16 cellular contexts compared by ENCODE assay signal in the genomic region with DNA sequence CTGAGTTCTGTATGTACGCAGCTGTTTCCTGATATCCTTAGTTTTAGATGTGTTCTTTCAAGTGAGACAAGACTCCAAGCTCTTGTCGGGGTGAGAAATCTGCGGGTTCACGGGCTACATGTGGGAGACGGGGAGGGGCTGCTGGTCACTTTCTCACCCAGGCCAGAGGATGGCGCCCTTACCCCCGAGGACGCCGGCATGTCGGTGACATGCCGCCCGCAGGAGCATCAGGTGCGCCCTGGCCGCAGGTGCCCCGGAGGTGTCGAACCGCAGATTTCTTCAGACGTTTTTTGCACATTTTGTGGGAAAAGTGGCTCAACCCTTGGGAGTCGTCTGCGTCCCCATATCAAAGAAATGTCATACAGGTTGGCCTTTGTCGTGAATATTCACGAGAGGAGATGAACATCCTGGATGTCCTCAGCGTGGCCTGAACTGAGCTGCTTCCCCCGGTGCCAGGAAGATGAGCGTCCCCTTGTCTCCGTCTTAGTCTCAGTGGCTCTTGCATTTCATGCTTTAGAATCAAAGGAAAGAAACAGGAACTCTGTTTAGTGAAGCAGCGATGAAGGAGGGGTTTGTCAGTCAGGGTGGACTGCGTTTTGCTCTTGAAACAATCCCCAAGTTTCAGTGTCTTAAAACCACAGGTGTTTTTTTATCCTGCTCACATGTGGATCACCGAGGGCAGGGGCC.
DNase-seq lines count a peak whose midpoint lies in the region; ATAC-seq, FAIRE-seq and TF ChIP-seq lines count a peak whose summit lies in the region.
"Had no signal": no experiment of that assay in that cellular context is flagged by ENCODE, and none has a peak within 500 bp of the region (broad histone marks: within the 10 kb centered on the region; RNA-seq: fewer than 3 reads in every experiment).

No MANE protein-coding gene starts in this region.

- BruUV-seq in HCT116 (replicated peaks; lab: Mats Ljungman, UMichigan) = no TSS peak
- no TSS peak for BruUV-seq in MCF 10A (replicated peaks; lab: Mats Ljungman, UMichigan)

- POLR2A ChIA-PET in HCT116 (lab: Charles Lee) (interaction anchor here (0.6 kb wide), 1 partner anchor 136 kb away, joined by 3 read pairs; no protein-coding TSS in a partner anchor), MCF 10A (lab: Yijun Ruan, JAX) (interaction anchor here (0.9 to 2.0 kb wide), 2 partner anchors 39 to 40 kb away, joined by 4 to 8 read pairs; no protein-coding TSS in a partner anchor)

- ATAC-seq in DND-41 (ENCODE audit: insufficient read depth, low read depth) = no peak
- ATAC-seq in HCT116 = no peak
- peak; percentile 77 to 82 for ATAC-seq in naive B cell (ENCODE audit: low read depth in 2 of 2)
- no peak for ATAC-seq in HG02885 (IDR thresholded peaks at IDR 0.05; ENCODE audit: poor library complexity, unreplicated experiment)
- ATAC-seq: body of pancreas had no signal

- H3K9ac ChIP-seq in DND-41 (ENCODE audit: low read depth, low read length) (no peak overlapping the region), HCT116 (ENCODE audit: low read length) (no peak overlapping the region)

- H3K27ac Mint-ChIP-seq in naive B cell (peak overlapping the region; percentile 75 to 95 (median 88)), MCF 10A (ENCODE audit: low read depth, unreplicated experiment) (no peak overlapping the region)
- H3K27ac Mint-ChIP-seq: T-helper 1 cell treated with Interleukin-12 subunit alpha and Interleukin-12 subunit beta and Interleukin-4 antibody, amounts not matched to agents 30 μg/mL and 1 μg/mL, for 36 hours had no signal

- RAD21 ChIA-PET in HCT116 (lab: Charles Lee; ENCODE audit: low non-redundant PET in 1 of 2, low total read pairs in 2 of 2, uncharacterized antibody in 2 of 2, unreplicated experiment in 2 of 2) = no interaction called here

- intact Hi-C loops in HCT116 (cut with micrococcal nuclease) = no loop called here
- intact Hi-C loops in MCF 10A (cut with micrococcal nuclease) = no loop called here

- H3K4me3 ChIP-seq in DND-41 (ENCODE audit: low read depth in 1 of 2, low read length in 2 of 2) (no peak overlapping the region), HCT116 (replicated peaks in 1 of 2; ENCODE audit: low read depth in 1 of 2, low read length in 2 of 2) (no peak overlapping the region), bronchial epithelial cell (ENCODE audit: low read depth, low read length) (no peak overlapping the region)
- H3K4me3 ChIP-seq: body of pancreas, sigmoid colon had no signal

- peaks cover 90% of the 10 kb centered on the region for H3K36me3 ChIP-seq in DND-41 (ENCODE audit: insufficient read depth, low read length)
- H3K36me3 ChIP-seq in HCT116 (ENCODE audit: control insufficient read depth in 1 of 2, insufficient read depth in 2 of 2, low read length in 2 of 2) = peaks cover 0 to 12% of the 10 kb centered on the region in 2 experiments; a peak in 2 of 4 replicates
- peaks cover 1% of the 10 kb centered on the region for H3K36me3 ChIP-seq in bronchial epithelial cell (ENCODE audit: control insufficient read depth, insufficient read depth, low read length)

- H3K4me2 ChIP-seq in DND-41 (ENCODE audit: insufficient read depth, low read length) (no peak overlapping the region), HCT116 (ENCODE audit: low read length) (no peak overlapping the region)

- H3K9me3 ChIP-seq in DND-41 (ENCODE audit: insufficient read depth, low read length, severe bottlenecking) (no peaks in the 10 kb centered on the region), HCT116 (ENCODE audit: control insufficient read depth in 1 of 2, insufficient read depth in 1 of 2, low read depth in 1 of 2, low read length in 2 of 2) (no peaks in the 10 kb centered on the region)
- H3K9me3 ChIP-seq: body of pancreas, sigmoid colon had no signal

- peak; percentile 40 for TF ChIP-seq CTCF in DND-41 (IDR thresholded peaks at IDR 0.05; ENCODE audit: borderline replicate concordance, extremely low read depth, low read length, poor library complexity, severe bottlenecking)
- TF ChIP-seq CTCF in HCT116 (IDR thresholded peaks at IDR 0.05 in 2 of 3, conservative IDR thresholded peaks at IDR 0.05 in 1 of 3; ENCODE audit: borderline replicate concordance in 1 of 3, insufficient read depth in 1 of 3, low read depth in 2 of 3, low read length in 2 of 3) = peak; percentile 34 to 49 (median 47); a peak in 5 of 6 replicates
- TF ChIP-seq CTCF in bronchial epithelial cell (IDR thresholded peaks at IDR 0.05; ENCODE audit: insufficient read depth, low read length, severe bottlenecking) = peak; percentile 7
- no peak for TF ChIP-seq CTCF in MCF 10A (IDR thresholded peaks at IDR 0.05; ENCODE audit: unreplicated experiment)

- peaks cover 22% of the 10 kb centered on the region; the same call in 1 of the 2 replicates for H4K20me1 ChIP-seq in DND-41 (ENCODE audit: insufficient read depth, low read length)
- no peaks in the 10 kb centered on the region for H4K20me1 ChIP-seq in HCT116 (ENCODE audit: insufficient read depth)

- TF ChIP-seq POLR2A in HCT116 (IDR thresholded peaks at IDR 0.05; ENCODE audit: borderline replicate concordance, extremely low read depth, insufficient read depth, insufficient read length) (no peak), H54 (IDR thresholded peaks at IDR 0.05; ENCODE audit: low read depth, low read length) (no peak)

- DNase-seq in DND-41 = no peak
- DNase-seq in HCT116 (ENCODE audit: low read depth, low spot score) = no peak
- no peak for DNase-seq in bronchial epithelial cell (ENCODE audit: low read depth)
- DNase-seq in naive B cell = no peak
- no peak for DNase-seq in H54 (ENCODE audit: insufficient read length, low spot score)
- DNase-seq in MCF 10A (ENCODE audit: unreplicated experiment) = no peak
- DNase-seq: activated CD4-positive, alpha-beta T cell treated with anti-CD3 and anti-CD28 coated beads, Interleukin-2, amount 50 U/mL, for 48 hours; activated effector memory CD4-positive, alpha-beta T cell treated with anti-CD3 and anti-CD28 coated beads, Interleukin-2, amount 50 U/mL, for 16 hours; head of caudate nucleus; NCI-H2171 treated with DMSO at 0.1 percent for 48 hours; sigmoid colon had no signal

- H3K9me3 Mint-ChIP-seq in naive B cell = no peaks in the 10 kb centered on the region
- no peaks in the 10 kb centered on the region for H3K9me3 Mint-ChIP-seq in MCF 10A (ENCODE audit: unreplicated experiment)
- H3K9me3 Mint-ChIP-seq: naive thymus-derived CD8-positive, alpha-beta T cell; T-helper 1 cell treated with Interleukin-12 subunit alpha and Interleukin-12 subunit beta and Interleukin-4 antibody, amounts not matched to agents 30 μg/mL and 1 μg/mL, for 36 hours had no signal

- H3K36me3 Mint-ChIP-seq in naive B cell = peaks cover 7 to 13% of the 10 kb centered on the region in 2 donors
- H3K36me3 Mint-ChIP-seq in MCF 10A (ENCODE audit: insufficient read depth, unreplicated experiment) = peaks cover 41% of the 10 kb centered on the region

- H3K4me1 Mint-ChIP-seq in naive B cell = peaks cover 38 to 49% (median 44%) of the 10 kb centered on the region in 3 donors
- no peaks in the 10 kb centered on the region for H3K4me1 Mint-ChIP-seq in MCF 10A (ENCODE audit: insufficient read depth, unreplicated experiment)

- H3K4me1 ChIP-seq in DND-41 (ENCODE audit: insufficient read depth, low read length) = peaks cover 12% of the 10 kb centered on the region
- no peaks in the 10 kb centered on the region for H3K4me1 ChIP-seq in HCT116 (ENCODE audit: control insufficient read depth in 1 of 2, insufficient read depth in 2 of 2, low read length in 2 of 2)
- H3K4me1 ChIP-seq: sigmoid colon had no signal

- H3K9me2 ChIP-seq in HCT116 (ENCODE audit: insufficient read depth) = no peaks in the 10 kb centered on the region

- H2AFZ ChIP-seq in DND-41 (ENCODE audit: low read depth, low read length) (no peak overlapping the region), HCT116 (ENCODE audit: low read depth, low read length, poor library complexity, severe bottlenecking) (no peak overlapping the region)

- no peak for FAIRE-seq in bronchial epithelial cell (lab: Jason Lieb, UNC)
- FAIRE-seq in H54 (lab: Jason Lieb, UNC) = no peak

- H3K79me2 ChIP-seq in DND-41 (ENCODE audit: insufficient read depth, low read length) = peaks cover 98% of the 10 kb centered on the region
- H3K79me2 ChIP-seq in HCT116 (ENCODE audit: insufficient read depth, low read length) = no peaks in the 10 kb centered on the region

- H3K27ac ChIP-seq in DND-41 (ENCODE audit: low read length) (peak overlapping the region; percentile 48), HCT116 (ENCODE audit: low read depth, low read length) (no peak overlapping the region)
- H3K27ac ChIP-seq: body of pancreas, HL-60, sigmoid colon had no signal

- no peaks in the 10 kb centered on the region for H3K27me3 ChIP-seq in DND-41 (ENCODE audit: insufficient read depth, low read length, poor library complexity)
- H3K27me3 ChIP-seq in HCT116 (ENCODE audit: insufficient read depth, low read length) = no peaks in the 10 kb centered on the region
- no peaks in the 10 kb centered on the region for H3K27me3 ChIP-seq in bronchial epithelial cell (ENCODE audit: control insufficient read depth, insufficient read depth, low read length)
- H3K27me3 ChIP-seq: body of pancreas, sigmoid colon had no signal

- H3K27me3 Mint-ChIP-seq in naive B cell (peaks cover 0 to 7% (median 3%) of the 10 kb centered on the region in 3 donors), MCF 10A (ENCODE audit: insufficient read depth, unreplicated experiment) (no peaks in the 10 kb centered on the region)
- H3K27me3 Mint-ChIP-seq: naive thymus-derived CD8-positive, alpha-beta T cell had no signal

- TF ChIP-seq RAD21 in HCT116 (IDR thresholded peaks at IDR 0.05; ENCODE audit: low read depth) = peak; percentile 51

- CTCF ChIA-PET in HCT116 (lab: Charles Lee) (interaction anchor here (1.1 kb wide), 1 partner anchor 137 kb away, joined by 3 read pairs; no protein-coding TSS in a partner anchor), MCF 10A (lab: Yijun Ruan, JAX) (interaction anchor here (2.1 kb wide), 1 partner anchor 134 kb away, joined by 14 read pairs; no protein-coding TSS in a partner anchor)

- peak overlapping the region; percentile 10 to 90 (median 84) for H3K4me3 Mint-ChIP-seq in naive B cell
- no peak overlapping the region for H3K4me3 Mint-ChIP-seq in MCF 10A (ENCODE audit: unreplicated experiment)
- H3K4me3 Mint-ChIP-seq: T-helper 1 cell treated with Interleukin-12 subunit alpha and Interleukin-12 subunit beta and Interleukin-4 antibody, amounts not matched to agents 30 μg/mL and 1 μg/mL, for 36 hours had no signal

Comparison
In these comparisons a context has a peak if more than half of its experiments do, and no peak if none do; other contexts are left out.
1. ATAC-seq: peak in naive B cell (2 of 2); none in DND-41 (single experiment), HCT116 (single experiment) and HG02885 (single experiment).